ENCODE assay signal across 2 cellular contexts in the genomic region with DNA sequence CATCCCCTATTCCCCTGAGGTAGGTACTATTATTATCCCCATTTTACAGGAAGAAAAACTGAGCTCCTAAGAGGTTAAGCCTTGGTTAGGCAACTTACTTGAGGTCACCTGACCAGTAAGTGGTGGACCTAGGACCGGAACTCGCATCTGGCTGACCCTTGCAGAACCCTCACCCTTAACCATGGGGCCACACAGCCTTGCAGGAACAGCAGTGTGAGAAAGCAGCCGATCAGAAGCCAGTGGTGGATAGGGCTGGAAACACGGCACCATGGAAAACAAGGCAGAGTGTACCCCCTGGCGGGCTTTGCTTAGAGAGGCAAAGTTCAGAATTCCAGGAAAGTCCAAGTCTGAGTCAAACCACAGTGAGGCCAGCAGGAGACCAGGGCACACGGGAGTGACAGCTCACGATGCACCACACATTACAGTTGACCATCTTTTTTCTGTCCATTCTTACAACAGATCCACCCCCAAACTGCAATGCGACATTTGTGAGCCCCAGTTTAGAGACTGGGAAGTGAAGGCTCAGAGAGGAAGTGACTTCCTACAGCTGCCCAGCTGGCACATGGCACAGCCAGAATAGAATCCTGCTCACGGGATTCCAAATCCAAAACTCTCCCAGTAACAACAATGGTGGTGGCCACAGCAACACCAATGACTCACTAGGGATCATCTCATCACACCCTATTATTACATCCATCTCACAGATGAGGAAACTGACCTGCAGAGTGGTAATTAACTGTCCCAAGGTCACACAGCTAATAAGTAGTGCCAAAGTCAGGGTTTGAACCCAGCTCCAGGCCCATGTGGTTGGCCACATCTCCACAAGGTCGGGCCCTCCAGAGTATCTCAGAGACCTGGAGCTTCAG.
TF ChIP-seq lines count a peak whose summit lies in the region.

No MANE protein-coding gene starts in this region.

TF ChIP-seq in A549, 52 proteins besides CTCF, POLR2A, EP300 and RAD21 (continued from another document):
- TF ChIP-seq, protein P1, sequence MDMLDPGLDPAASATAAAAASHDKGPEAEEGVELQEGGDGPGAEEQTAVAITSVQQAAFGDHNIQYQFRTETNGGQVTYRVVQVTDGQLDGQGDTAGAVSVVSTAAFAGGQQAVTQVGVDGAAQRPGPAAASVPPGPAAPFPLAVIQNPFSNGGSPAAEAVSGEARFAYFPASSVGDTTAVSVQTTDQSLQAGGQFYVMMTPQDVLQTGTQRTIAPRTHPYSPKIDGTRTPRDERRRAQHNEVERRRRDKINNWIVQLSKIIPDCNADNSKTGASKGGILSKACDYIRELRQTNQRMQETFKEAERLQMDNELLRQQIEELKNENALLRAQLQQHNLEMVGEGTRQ (IDR thresholded peaks at IDR 0.05) = no peak
- TF ChIP-seq KDM1A (IDR thresholded peaks at IDR 0.05; ENCODE audit: low read depth) (peak; percentile 90; the same call in 1 of the 2 replicates), ZNF302 (CRISPR knock-in tag; IDR thresholded peaks at IDR 0.05) (no peak), ESRRA (IDR thresholded peaks at IDR 0.05; ENCODE audit: borderline replicate concordance, low read length) (0 out of 2 replicates have a peak, but pooled peaks have one; percentile 21), FOSL2 (IDR thresholded peaks at IDR 0.05) (no peak), FOSL2 (CRISPR knock-in tag; IDR thresholded peaks at IDR 0.05) (peak; percentile 40), CHD2 (IDR thresholded peaks at IDR 0.05; ENCODE audit: low read length, partially characterized antibody) (no peak), POLR2AphosphoS2 (conservative IDR thresholded peaks at IDR 0.05; ENCODE audit: low read length) (peak; percentile 77; the same call in 1 of the 2 replicates)
TF ChIP-seq in A549: peak in this region for 4.

TF ChIP-seq in liver, 16 proteins besides CTCF, POLR2A, EP300 and RAD21 (continued from another document):
- TF ChIP-seq, protein P2, sequence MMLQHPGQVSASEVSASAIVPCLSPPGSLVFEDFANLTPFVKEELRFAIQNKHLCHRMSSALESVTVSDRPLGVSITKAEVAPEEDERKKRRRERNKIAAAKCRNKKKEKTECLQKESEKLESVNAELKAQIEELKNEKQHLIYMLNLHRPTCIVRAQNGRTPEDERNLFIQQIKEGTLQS (IDR thresholded peaks at IDR 0.05) = no peak
- TF ChIP-seq HNF4A (conservative IDR thresholded peaks at IDR 0.05) (peak; percentile 40 to 70), TAF1 (conservative IDR thresholded peaks at IDR 0.05) (no peak), EGR1 (IDR thresholded peaks at IDR 0.05; ENCODE audit: low read depth in 2 of 2) (no peak), FOXA1 (IDR thresholded peaks at IDR 0.05) (no peak), JUND (IDR thresholded peaks at IDR 0.05) (no peak)
- TF ChIP-seq, protein P3, sequence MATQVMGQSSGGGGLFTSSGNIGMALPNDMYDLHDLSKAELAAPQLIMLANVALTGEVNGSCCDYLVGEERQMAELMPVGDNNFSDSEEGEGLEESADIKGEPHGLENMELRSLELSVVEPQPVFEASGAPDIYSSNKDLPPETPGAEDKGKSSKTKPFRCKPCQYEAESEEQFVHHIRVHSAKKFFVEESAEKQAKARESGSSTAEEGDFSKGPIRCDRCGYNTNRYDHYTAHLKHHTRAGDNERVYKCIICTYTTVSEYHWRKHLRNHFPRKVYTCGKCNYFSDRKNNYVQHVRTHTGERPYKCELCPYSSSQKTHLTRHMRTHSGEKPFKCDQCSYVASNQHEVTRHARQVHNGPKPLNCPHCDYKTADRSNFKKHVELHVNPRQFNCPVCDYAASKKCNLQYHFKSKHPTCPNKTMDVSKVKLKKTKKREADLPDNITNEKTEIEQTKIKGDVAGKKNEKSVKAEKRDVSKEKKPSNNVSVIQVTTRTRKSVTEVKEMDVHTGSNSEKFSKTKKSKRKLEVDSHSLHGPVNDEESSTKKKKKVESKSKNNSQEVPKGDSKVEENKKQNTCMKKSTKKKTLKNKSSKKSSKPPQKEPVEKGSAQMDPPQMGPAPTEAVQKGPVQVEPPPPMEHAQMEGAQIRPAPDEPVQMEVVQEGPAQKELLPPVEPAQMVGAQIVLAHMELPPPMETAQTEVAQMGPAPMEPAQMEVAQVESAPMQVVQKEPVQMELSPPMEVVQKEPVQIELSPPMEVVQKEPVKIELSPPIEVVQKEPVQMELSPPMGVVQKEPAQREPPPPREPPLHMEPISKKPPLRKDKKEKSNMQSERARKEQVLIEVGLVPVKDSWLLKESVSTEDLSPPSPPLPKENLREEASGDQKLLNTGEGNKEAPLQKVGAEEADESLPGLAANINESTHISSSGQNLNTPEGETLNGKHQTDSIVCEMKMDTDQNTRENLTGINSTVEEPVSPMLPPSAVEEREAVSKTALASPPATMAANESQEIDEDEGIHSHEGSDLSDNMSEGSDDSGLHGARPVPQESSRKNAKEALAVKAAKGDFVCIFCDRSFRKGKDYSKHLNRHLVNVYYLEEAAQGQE (IDR thresholded peaks at IDR 0.05) = no peak
- TF ChIP-seq, protein P4, sequence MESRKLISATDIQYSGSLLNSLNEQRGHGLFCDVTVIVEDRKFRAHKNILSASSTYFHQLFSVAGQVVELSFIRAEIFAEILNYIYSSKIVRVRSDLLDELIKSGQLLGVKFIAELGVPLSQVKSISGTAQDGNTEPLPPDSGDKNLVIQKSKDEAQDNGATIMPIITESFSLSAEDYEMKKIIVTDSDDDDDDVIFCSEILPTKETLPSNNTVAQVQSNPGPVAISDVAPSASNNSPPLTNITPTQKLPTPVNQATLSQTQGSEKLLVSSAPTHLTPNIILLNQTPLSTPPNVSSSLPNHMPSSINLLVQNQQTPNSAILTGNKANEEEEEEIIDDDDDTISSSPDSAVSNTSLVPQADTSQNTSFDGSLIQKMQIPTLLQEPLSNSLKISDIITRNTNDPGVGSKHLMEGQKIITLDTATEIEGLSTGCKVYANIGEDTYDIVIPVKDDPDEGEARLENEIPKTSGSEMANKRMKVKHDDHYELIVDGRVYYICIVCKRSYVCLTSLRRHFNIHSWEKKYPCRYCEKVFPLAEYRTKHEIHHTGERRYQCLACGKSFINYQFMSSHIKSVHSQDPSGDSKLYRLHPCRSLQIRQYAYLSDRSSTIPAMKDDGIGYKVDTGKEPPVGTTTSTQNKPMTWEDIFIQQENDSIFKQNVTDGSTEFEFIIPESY (IDR thresholded peaks at IDR 0.05) = no peak
